Comparison of ENCODE assay signal across 23 cellular contexts in genomic region chr17:286571-286970, GRCh38.
"Had no signal": no experiment of that assay in that cellular context is flagged by ENCODE, and none has a peak within 500 bp of the region (broad histone marks: within the 10 kb centered on the region; RNA-seq: fewer than 3 reads in every experiment).

No MANE protein-coding gene starts in this region.

- H3K4me3 Mint-ChIP-seq: activated naive CD8-positive, alpha-beta T cell treated with anti-CD3 and anti-CD28 coated beads for 36 hours; activated T-cell treated with anti-CD3 and anti-CD28 coated beads, Interleukin-2, amount 50 U/mL, for 72 hours; endodermal cell; T-helper 2 cell treated with Interferon-gamma antibody and Interleukin-4, amounts not matched to agents 5 μg/mL and 100 μg/mL, for 36 hours; WTC11 had no signal

- DNase-seq: activated CD4-positive, alpha-beta T cell treated with anti-CD3 and anti-CD28 coated beads for 48 hours; activated CD8-positive, alpha-beta memory T cell treated with anti-CD3 and anti-CD28 coated beads, Interleukin-2, amount 50 U/mL, for 48 hours; activated gamma-delta T cell treated with Interleukin-2 at 50 U/mL for 16 hours; activated naive CD8-positive, alpha-beta T cell treated with anti-CD3 and anti-CD28 coated beads for 36 hours; activated T-cell treated with anti-CD3 and anti-CD28 coated beads, Interleukin-2, amount 50 U/mL, for 72 hours; brain microvascular endothelial cell; central memory CD4-positive, alpha-beta T cell; colonic mucosa; endodermal cell; foreskin fibroblast; hippocampal formation; left ventricle myocardium inferior; stimulated activated CD4-positive, alpha-beta T cell treated with anti-CD3 and anti-CD28 coated beads, Interleukin-2, amount 100 ng/mL, for 24 hours; stimulated activated naive CD4-positive, alpha-beta T cell treated with Interleukin-2 at 50 U/mL for 16 hours; thyroid gland had no signal

- H3K4me1 ChIP-seq: colonic mucosa, left ventricle myocardium inferior, thyroid gland, vagina had no signal

- H3K9me3 ChIP-seq: colonic mucosa, left ventricle myocardium inferior, neutrophil, thyroid gland, vagina had no signal

- ATAC-seq: activated T-cell treated with anti-CD3 and anti-CD28 coated beads, Interleukin-2, amount 50 U/mL, for 72 hours had no signal

- H3K27ac Mint-ChIP-seq: activated naive CD8-positive, alpha-beta T cell treated with anti-CD3 and anti-CD28 coated beads for 36 hours; activated T-cell treated with anti-CD3 and anti-CD28 coated beads, Interleukin-2, amount 50 U/mL, for 72 hours; endodermal cell; T-helper 2 cell treated with Interferon-gamma antibody and Interleukin-4, amounts not matched to agents 5 μg/mL and 100 μg/mL, for 36 hours; WTC11 had no signal

- H3K4me1 Mint-ChIP-seq: endodermal cell had no signal

- H3K27ac ChIP-seq: brain microvascular endothelial cell, colonic mucosa, epithelial cell of prostate, left ventricle myocardium inferior, neutrophil, SK-N-MC, thyroid gland, vagina had no signal

- H3K4me3 ChIP-seq: colonic mucosa, left ventricle myocardium inferior, SK-N-MC, thyroid gland, vagina had no signal

- H3K9me3 Mint-ChIP-seq: activated naive CD8-positive, alpha-beta T cell treated with anti-CD3 and anti-CD28 coated beads for 36 hours; activated T-cell treated with anti-CD3 and anti-CD28 coated beads, Interleukin-2, amount 50 U/mL, for 72 hours; endodermal cell; T-helper 2 cell treated with Interferon-gamma antibody and Interleukin-4, amounts not matched to agents 5 μg/mL and 100 μg/mL, for 36 hours; WTC11 had no signal

- H3K27me3 Mint-ChIP-seq: activated naive CD8-positive, alpha-beta T cell treated with anti-CD3 and anti-CD28 coated beads for 36 hours had no signal

- H3K27me3 ChIP-seq: colonic mucosa, neutrophil, thyroid gland, vagina had no signal

- H3K36me3 ChIP-seq: brain microvascular endothelial cell, colonic mucosa, thyroid gland, vagina had no signal

- H3K36me3 Mint-ChIP-seq: activated naive CD8-positive, alpha-beta T cell treated with anti-CD3 and anti-CD28 coated beads for 36 hours; WTC11 had no signal

- FAIRE-seq: keratinocyte, TTC549 had no signal
